Comparison of ENCODE assay signal across 22 cellular contexts in the genomic region with DNA sequence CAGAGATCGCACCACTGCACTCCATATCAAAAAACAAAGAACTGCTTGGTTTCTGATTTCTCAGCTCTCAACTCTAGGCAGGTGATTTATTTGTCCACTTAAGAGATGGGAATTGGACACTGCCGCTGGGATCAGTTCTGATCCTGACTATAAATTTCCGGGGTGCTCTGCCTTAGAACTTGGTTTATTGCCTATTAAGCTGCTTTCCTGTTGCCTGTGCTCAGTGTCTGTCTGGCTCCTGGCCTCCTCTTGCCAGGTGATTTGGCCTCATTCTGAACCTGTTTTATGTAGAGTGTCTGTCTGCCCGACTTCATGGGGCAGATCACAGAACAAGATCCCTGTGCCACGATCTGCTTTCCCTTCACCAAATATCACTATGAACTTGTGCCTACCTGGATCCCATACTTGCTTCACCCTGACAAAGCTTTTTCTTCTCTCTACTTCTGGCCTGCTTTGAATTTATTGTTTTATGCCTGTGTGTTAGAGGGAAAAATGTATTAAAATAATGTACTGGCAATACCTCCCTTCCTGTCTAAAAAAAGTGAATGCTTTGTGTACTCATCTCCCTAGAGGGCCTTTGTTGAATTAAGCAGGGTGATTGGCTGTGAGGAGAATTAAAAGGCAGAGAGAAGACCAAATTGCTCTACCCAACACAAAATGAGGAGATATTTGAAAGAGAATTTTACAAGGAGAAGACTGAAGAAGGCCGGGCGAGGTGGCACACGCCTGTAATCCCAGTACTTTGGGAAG. TPM values are rescaled to one million over a fixed set of nuclear protein-coding genes. Genes with fewer than 3 reads are reported as not detected.
DNase-seq lines count a peak whose midpoint lies in the region; ATAC-seq and TF ChIP-seq lines count a peak whose summit lies in the region.
"Had no signal": no experiment of that assay in that cellular context is flagged by ENCODE, and none has a peak within 500 bp of the region (broad histone marks: within the 10 kb centered on the region; RNA-seq: fewer than 3 reads in every experiment).

No MANE protein-coding gene starts in this region.

- CTCF ChIA-PET in activated CD4-positive, alpha-beta T cell treated with anti-CD3 and anti-CD28 coated beads for 36 hours (lab: Charles Lee): no interaction called here
- CTCF ChIA-PET in activated CD4-positive, alpha-beta memory T cell treated with anti-CD3 and anti-CD28 coated beads, Interleukin-2, amount 10 ng/mL, durations not matched to agents 7 days and 5 days (lab: Charles Lee): interaction anchor here (0.9 to 1.7 kb wide), 2 partner anchors 8 to 30 kb away, joined by 3 to 13 read pairs; no protein-coding TSS in a partner anchor

- intact Hi-C loops in activated CD4-positive, alpha-beta T cell treated with anti-CD3 and anti-CD28 coated beads for 36 hours (cut with DNase I, micrococcal nuclease): no loop called here
- intact Hi-C loops in prostate gland (cut with DNase I): no loop called here

- no peak for DNase-seq in activated CD4-positive, alpha-beta T cell treated with anti-CD3 and anti-CD28 coated beads for 36 hours
- no peak for DNase-seq in activated CD4-positive, alpha-beta T cell treated with anti-CD3 and anti-CD28 coated beads for 48 hours
- DNase-seq in NCI-H2107 (lab: John Stamatoyannopoulos, UW) (peak; percentile 52), fibroblast of the aortic adventitia (ENCODE audit: low read depth) (peak; percentile 21), prostate gland (ENCODE audit: low spot score) (peak; percentile 59), DMS79 (lab: John Stamatoyannopoulos, UW) (no peak), AML-193 (lab: John Stamatoyannopoulos, UW) (no peak)
- no peak for DNase-seq in activated CD4-positive, alpha-beta memory T cell treated with anti-CD3 and anti-CD28 coated beads, Interleukin-2, amount 10 ng/mL, durations not matched to agents 7 days and 5 days
- DNase-seq: activated gamma-delta T cell; amniotic stem cell; CD4-positive, alpha-beta memory T cell; dermis blood vessel endothelial cell; hippocampal formation; IMR-90; NCI-H1694; NCI-H510A treated with DMSO at 0.1 percent for 48 hours; stimulated activated CD4-positive, alpha-beta T cell treated with anti-CD3 and anti-CD28 coated beads, Interleukin-1b, Interleukin-23, amount 100 ng/mL, for 48 hours; stimulated activated naive B cell treated with anti-CD40 and anti-IgM and Interleukin-4, amounts not matched to agents 10 μg/mL and 1 μg/mL and 100 μg/mL, for 72 hours had no signal

- 53% methylated on average over 8 of the region's 8 CpGs for WGBS in prostate gland

- no peaks in the 10 kb centered on the region for H3K36me3 ChIP-seq in prostate gland
- H3K36me3 ChIP-seq: thoracic aorta had no signal

- no peaks in the 10 kb centered on the region for H3K36me3 Mint-ChIP-seq in activated CD4-positive, alpha-beta T cell treated with anti-CD3 and anti-CD28 coated beads for 36 hours (ENCODE audit: low read depth)
- peaks cover 67% of the 10 kb centered on the region for H3K36me3 Mint-ChIP-seq in activated CD4-positive, alpha-beta memory T cell treated with anti-CD3 and anti-CD28 coated beads, Interleukin-2, amount 10 ng/mL, durations not matched to agents 7 days and 5 days (ENCODE audit: low read depth)

- no peak overlapping the region for H3K4me3 Mint-ChIP-seq in activated CD4-positive, alpha-beta T cell treated with anti-CD3 and anti-CD28 coated beads for 36 hours
- no peak overlapping the region for H3K4me3 Mint-ChIP-seq in activated CD4-positive, alpha-beta memory T cell treated with anti-CD3 and anti-CD28 coated beads, Interleukin-2, amount 10 ng/mL, durations not matched to agents 7 days and 5 days
- H3K4me3 Mint-ChIP-seq: CD4-positive, alpha-beta memory T cell; stimulated activated naive B cell treated with anti-CD40 and anti-IgM and Interleukin-4, amounts not matched to agents 10 μg/mL and 1 μg/mL and 100 μg/mL, for 72 hours had no signal

- H3K27me3 Mint-ChIP-seq in activated CD4-positive, alpha-beta T cell treated with anti-CD3 and anti-CD28 coated beads for 36 hours: no peaks in the 10 kb centered on the region
- no peaks in the 10 kb centered on the region for H3K27me3 Mint-ChIP-seq in activated CD4-positive, alpha-beta memory T cell treated with anti-CD3 and anti-CD28 coated beads, Interleukin-2, amount 10 ng/mL, durations not matched to agents 7 days and 5 days
- H3K27me3 Mint-ChIP-seq: CD4-positive, alpha-beta memory T cell; stimulated activated naive B cell treated with anti-CD40 and anti-IgM and Interleukin-4, amounts not matched to agents 10 μg/mL and 1 μg/mL and 100 μg/mL, for 72 hours had no signal

- H3K9me3 Mint-ChIP-seq in activated CD4-positive, alpha-beta T cell treated with anti-CD3 and anti-CD28 coated beads for 36 hours (ENCODE audit: low read depth): no peaks in the 10 kb centered on the region
- no peaks in the 10 kb centered on the region for H3K9me3 Mint-ChIP-seq in activated CD4-positive, alpha-beta memory T cell treated with anti-CD3 and anti-CD28 coated beads, Interleukin-2, amount 10 ng/mL, durations not matched to agents 7 days and 5 days
- H3K9me3 Mint-ChIP-seq: CD4-positive, alpha-beta memory T cell; stimulated activated naive B cell treated with anti-CD40 and anti-IgM and Interleukin-4, amounts not matched to agents 10 μg/mL and 1 μg/mL and 100 μg/mL, for 72 hours had no signal

- no peak overlapping the region for H3K4me3 ChIP-seq in fibroblast of the aortic adventitia (ENCODE audit: low read depth, low read length)
- no peak overlapping the region for H3K4me3 ChIP-seq in prostate gland
- H3K4me3 ChIP-seq: thoracic aorta had no signal

- H3K4me1 Mint-ChIP-seq in activated CD4-positive, alpha-beta T cell treated with anti-CD3 and anti-CD28 coated beads for 36 hours: no peaks in the 10 kb centered on the region
- H3K4me1 Mint-ChIP-seq in activated CD4-positive, alpha-beta memory T cell treated with anti-CD3 and anti-CD28 coated beads, Interleukin-2, amount 10 ng/mL, durations not matched to agents 7 days and 5 days: peaks cover 22% of the 10 kb centered on the region

- no peak for TF ChIP-seq CTCF in fibroblast of the aortic adventitia (IDR thresholded peaks at IDR 0.05; ENCODE audit: insufficient read depth, low read length)
- no peak for TF ChIP-seq CTCF in prostate gland (IDR thresholded peaks at IDR 0.05)

- no peaks in the 10 kb centered on the region for H3K9me3 ChIP-seq in prostate gland
- H3K9me3 ChIP-seq: thoracic aorta had no signal

- no peaks in the 10 kb centered on the region for H3K27me3 ChIP-seq in prostate gland (replicated peaks; ENCODE audit: insufficient read depth)

- TF ChIP-seq POLR2A in prostate gland (IDR thresholded peaks at IDR 0.05): no peak

- POLR2A ChIA-PET in activated CD4-positive, alpha-beta T cell treated with anti-CD3 and anti-CD28 coated beads for 36 hours (lab: Charles Lee): no interaction called here
- POLR2A ChIA-PET in activated CD4-positive, alpha-beta memory T cell treated with anti-CD3 and anti-CD28 coated beads, Interleukin-2, amount 10 ng/mL, durations not matched to agents 7 days and 5 days (lab: Charles Lee): interaction anchor here (4.9 kb wide), 1 partner anchor 8 kb away, joined by 20 read pairs; no protein-coding TSS in a partner anchor

- no peak overlapping the region for H3K27ac ChIP-seq in prostate gland
- H3K27ac ChIP-seq: HL-60, thoracic aorta had no signal

- peak overlapping the region; percentile 2 for H3K27ac Mint-ChIP-seq in activated CD4-positive, alpha-beta T cell treated with anti-CD3 and anti-CD28 coated beads for 36 hours
- H3K27ac Mint-ChIP-seq in activated CD4-positive, alpha-beta memory T cell treated with anti-CD3 and anti-CD28 coated beads, Interleukin-2, amount 10 ng/mL, durations not matched to agents 7 days and 5 days: no peak overlapping the region
- H3K27ac Mint-ChIP-seq: progenitor cell of endocrine pancreas; stimulated activated naive B cell treated with anti-CD40 and anti-IgM and Interleukin-4, amounts not matched to agents 10 μg/mL and 1 μg/mL and 100 μg/mL, for 72 hours had no signal

- H3K4me1 ChIP-seq in prostate gland (replicated peaks): no peaks in the 10 kb centered on the region

- no peak for ATAC-seq in activated CD4-positive, alpha-beta T cell treated with anti-CD3 and anti-CD28 coated beads for 36 hours
- ATAC-seq: Right ventricle myocardium inferior; stimulated activated naive B cell treated with anti-CD40 and anti-IgM and Interleukin-4, amounts not matched to agents 10 μg/mL and 1 μg/mL and 100 μg/mL, for 72 hours had no signal

RNA-seq across cellular contexts. Expression of gene CDKN1B, which starts 27.6 kb away (rescaled TPM):
- 10 to 100 TPM; 34.2 to 37.0 TPM for total RNA-seq in activated CD4-positive, alpha-beta T cell treated with anti-CD3 and anti-CD28 coated beads for 36 hours
- 28.4 and 41.2 TPM in 2 replicates for total RNA-seq in fibroblast of the aortic adventitia (ENCODE audit: low replicate concordance)
- 100 to 1,000 TPM in 1 of 2 donors, 10 to 100 TPM in 1; 73.5 to 110 TPM for total RNA-seq in prostate gland
- 100 to 1,000 TPM; 164 to 166 TPM for total RNA-seq in activated CD4-positive, alpha-beta memory T cell treated with anti-CD3 and anti-CD28 coated beads, Interleukin-2, amount 10 ng/mL, durations not matched to agents 7 days and 5 days

RNA-seq across cellular contexts. Expression of gene APOLD1, which starts 40.7 kb away (rescaled TPM):
- 1 to 10 TPM; 3.5 to 7.0 TPM for total RNA-seq in activated CD4-positive, alpha-beta T cell treated with anti-CD3 and anti-CD28 coated beads for 36 hours
- total RNA-seq in fibroblast of the aortic adventitia (ENCODE audit: low replicate concordance) (3.6 and 9.2 TPM in 2 replicates), prostate gland (10 to 100 TPM; 10.7 to 16.1 TPM)
- 1 to 10 TPM; 9.2 to 9.9 TPM for total RNA-seq in activated CD4-positive, alpha-beta memory T cell treated with anti-CD3 and anti-CD28 coated beads, Interleukin-2, amount 10 ng/mL, durations not matched to agents 7 days and 5 days

RNA-seq across cellular contexts. Expression of gene GPR19, which starts 48.7 kb away (rescaled TPM):
- total RNA-seq in activated CD4-positive, alpha-beta T cell treated with anti-CD3 and anti-CD28 coated beads for 36 hours: 10 to 100 TPM; 19.4 to 19.8 TPM
- total RNA-seq in fibroblast of the aortic adventitia (ENCODE audit: low replicate concordance): 1.2 and 2.4 TPM in 2 replicates
- total RNA-seq in prostate gland: not detected
- 10 to 100 TPM; 18.6 to 20.1 TPM for total RNA-seq in activated CD4-positive, alpha-beta memory T cell treated with anti-CD3 and anti-CD28 coated beads, Interleukin-2, amount 10 ng/mL, durations not matched to agents 7 days and 5 days
- total RNA-seq: Right ventricle myocardium inferior had no signal

Comparison
In these comparisons a context has a peak if more than half of its experiments do, and no peak if none do; other contexts are left out.
1. DNase-seq: peak in NCI-H2107 (single experiment), fibroblast of the aortic adventitia (single experiment) and prostate gland (single experiment); none in activated CD4-positive, alpha-beta T cell treated with anti-CD3 and anti-CD28 coated beads for 36 hours (single experiment), activated CD4-positive, alpha-beta T cell treated with anti-CD3 and anti-CD28 coated beads for 48 hours (single experiment), DMS79 (single experiment), activated CD4-positive, alpha-beta memory T cell treated with anti-CD3 and anti-CD28 coated beads, Interleukin-2, amount 10 ng/mL, durations not matched to agents 7 days and 5 days (single experiment) and AML-193 (0 of 2).